Comparison of ENCODE assay signal across 8 cellular contexts in the genomic region with DNA sequence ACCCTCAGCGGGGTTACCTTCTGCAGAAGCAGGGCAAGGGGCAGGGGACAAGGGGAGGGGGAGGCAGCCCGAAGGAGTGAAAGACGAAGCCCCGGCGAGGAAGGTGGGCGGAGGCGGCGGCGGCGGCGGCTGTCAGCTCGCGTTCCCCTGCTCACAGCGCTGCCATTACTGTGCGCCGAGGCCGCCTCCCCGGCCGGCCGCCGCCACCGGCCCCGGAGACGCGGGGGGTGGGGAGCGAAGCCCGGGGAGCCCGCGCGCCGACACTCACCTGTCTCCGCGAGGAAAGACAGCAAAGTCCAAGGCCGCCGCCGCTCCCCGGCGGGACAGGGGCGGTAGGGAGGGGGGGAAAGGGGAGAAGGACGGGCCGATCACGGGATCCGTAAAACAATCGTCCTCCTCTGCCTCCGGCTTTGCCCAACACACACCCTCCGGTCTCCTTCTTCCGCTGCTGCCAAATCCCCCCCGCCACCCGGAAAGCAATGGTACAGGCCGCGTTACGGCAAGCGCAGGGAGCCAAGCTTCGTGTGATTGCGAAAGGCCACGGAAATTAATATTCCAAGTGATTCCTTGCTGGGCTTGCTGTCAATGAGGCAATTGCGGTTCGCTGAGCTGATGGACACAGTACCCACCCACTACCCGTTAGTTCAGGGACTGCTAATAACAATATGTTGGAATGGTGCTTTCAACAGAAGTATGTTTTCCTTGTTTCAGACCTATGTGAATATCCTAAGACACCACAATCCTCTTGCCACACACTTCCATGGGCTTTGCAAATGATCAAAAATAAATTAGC. TPM values are rescaled to one million over a fixed set of nuclear protein-coding genes. Genes with fewer than 3 reads are reported as not detected.
DNase-seq lines count a peak whose midpoint lies in the region; ATAC-seq and TF ChIP-seq lines count a peak whose summit lies in the region.

A gene (minus strand): TSS at position 180 of the 793 bp plus-strand sequence. CDS start 19,024 bp downstream, outside the sequence.

- peaks cover 15% of the 10 kb centered on the region for H4K20me1 ChIP-seq in osteoblast (ENCODE audit: insufficient read depth, low read length)

- peak within 1 kb of the TSS; percentile 96 for H3K4me3 Mint-ChIP-seq in activated naive CD8-positive, alpha-beta T cell
- H3K4me3 Mint-ChIP-seq in glutamatergic neuron (ENCODE audit: unreplicated experiment): peak within 1 kb of the TSS; percentile 96

- H3K4me1 ChIP-seq in osteoblast (ENCODE audit: insufficient read depth, low read length) (peaks cover 18% of the 10 kb centered on the region), testis (peaks cover 18% of the 10 kb centered on the region)

- peaks cover 48% of the 10 kb centered on the region for H3K79me2 ChIP-seq in osteoblast (ENCODE audit: insufficient read depth, low read length)

- H3K9me3 ChIP-seq in osteoblast (ENCODE audit: low read depth, low read length) (no peaks in the 10 kb centered on the region), testis (no peaks in the 10 kb centered on the region)

- TF ChIP-seq CTCF in GM10266 (IDR thresholded peaks at IDR 0.05; ENCODE audit: control insufficient read depth, insufficient read depth, low read depth, missing control alignments) (no peak), glutamatergic neuron (IDR thresholded peaks at IDR 0.05; ENCODE audit: partially characterized antibody, unreplicated experiment) (no peak), osteoblast (IDR thresholded peaks at IDR 0.05; ENCODE audit: extremely low read depth, low read depth, low read length) (no peak), testis (IDR thresholded peaks at IDR 0.05) (peak in 1 of 3 experiments; percentile 13)

- H3K27ac Mint-ChIP-seq in activated naive CD8-positive, alpha-beta T cell: peak within 1 kb of the TSS; percentile 98
- peak within 1 kb of the TSS; percentile 94 for H3K27ac Mint-ChIP-seq in glutamatergic neuron (ENCODE audit: unreplicated experiment)

- WGBS in testis, 2 donors: 0% methylated on average over 7 to 59 of the region's 59 CpGs

- DNase-seq in GM10266 (ENCODE audit: extremely low spot score): peak; percentile 91
- peak; percentile 88 for DNase-seq in NCI-H1092 treated with DMSO at 0.1 percent for 48 hours (lab: John Stamatoyannopoulos, UW)
- DNase-seq in SKM-1 treated with dmso at 0.1 percent for 144 hours (lab: John Stamatoyannopoulos, UW; ENCODE audit: unreplicated experiment): peak; percentile 75
- peak; percentile 93 for DNase-seq in glutamatergic neuron
- DNase-seq in osteoblast (ENCODE audit: insufficient read length, low spot score, missing footprints): peak; percentile 97
- DNase-seq in testis: peak; percentile 91

- H2AFZ ChIP-seq in osteoblast (ENCODE audit: low read length): peak within 1 kb of the TSS; percentile 99

- peak within 1 kb of the TSS; percentile 94 for H3K4me2 ChIP-seq in osteoblast (ENCODE audit: insufficient read depth, low read length)

- no peaks in the 10 kb centered on the region for H3K27me3 ChIP-seq in osteoblast (ENCODE audit: insufficient read depth, low read length)
- H3K27me3 ChIP-seq in testis: no peaks in the 10 kb centered on the region

- H3K4me3 ChIP-seq in osteoblast (ENCODE audit: insufficient read depth, low read length) (peak within 1 kb of the TSS; percentile 93), testis (peak within 1 kb of the TSS; percentile 86 to 99)

- peak; percentile 90 for ATAC-seq in HG02623 (IDR thresholded peaks at IDR 0.05; ENCODE audit: unreplicated experiment)

- intact Hi-C loops in testis (cut with DNase I; ENCODE audit: low total_unique reads): no loop called here

- peaks cover 5% of the 10 kb centered on the region for H3K36me3 Mint-ChIP-seq in activated naive CD8-positive, alpha-beta T cell
- no peaks in the 10 kb centered on the region for H3K36me3 Mint-ChIP-seq in glutamatergic neuron (ENCODE audit: unreplicated experiment)

- no peaks in the 10 kb centered on the region for H3K9me3 Mint-ChIP-seq in activated naive CD8-positive, alpha-beta T cell (ENCODE audit: low read depth)
- peaks cover 5% of the 10 kb centered on the region for H3K9me3 Mint-ChIP-seq in glutamatergic neuron (ENCODE audit: unreplicated experiment)

- no peaks in the 10 kb centered on the region for H3K27me3 Mint-ChIP-seq in activated naive CD8-positive, alpha-beta T cell
- H3K27me3 Mint-ChIP-seq in glutamatergic neuron (ENCODE audit: unreplicated experiment): peaks cover 8% of the 10 kb centered on the region

- H3K4me1 Mint-ChIP-seq in activated naive CD8-positive, alpha-beta T cell (ENCODE audit: low read depth): peaks cover 46% of the 10 kb centered on the region
- peaks cover 10% of the 10 kb centered on the region for H3K4me1 Mint-ChIP-seq in glutamatergic neuron (ENCODE audit: low read depth, unreplicated experiment)

- peak within 1 kb of the TSS; percentile 67 for H3K27ac ChIP-seq in osteoblast (ENCODE audit: low read depth, low read length)
- peak within 1 kb of the TSS; percentile 92 to 93 for H3K27ac ChIP-seq in testis

- H3K36me3 ChIP-seq in osteoblast (ENCODE audit: insufficient read depth, low read length): no peaks in the 10 kb centered on the region
- no peaks in the 10 kb centered on the region for H3K36me3 ChIP-seq in testis (ENCODE audit: low read depth, missing control alignments)

- peak; percentile 8 for TF ChIP-seq POLR2A in testis (IDR thresholded peaks at IDR 0.05)

RNA-seq across cellular contexts. Expression of the gene that starts here (rescaled TPM):
- 45.5 TPM for total RNA-seq in glutamatergic neuron (ENCODE audit: unreplicated experiment)
- total RNA-seq in osteoblast: 29.0 and 32.7 TPM in 2 replicates
- total RNA-seq in testis: 10 to 100 TPM; 37.6 to 43.8 TPM
- polyA plus RNA-seq in testis (ENCODE audit: insufficient read depth, low read depth, low replicate concordance): 47.0 TPM

Comparison
In these comparisons a context has a peak if more than half of its experiments do, and no peak if none do; other contexts are left out.
1. Peak in every context shown above with its lines: DNase-seq, ATAC-seq, H3K4me3 ChIP-seq and H3K27ac ChIP-seq.